8 cellular contexts compared by ENCODE assay signal in genomic region chr7:37921340-37921805, GRCh38. TPM values are rescaled to one million over a fixed set of nuclear protein-coding genes. Genes with fewer than 3 reads are reported as not detected.
DNase-seq lines count a peak whose midpoint lies in the region; ATAC-seq and TF ChIP-seq lines count a peak whose summit lies in the region.

No MANE protein-coding gene starts in this region.

- peak; percentile 67 for ATAC-seq in GM18511 (IDR thresholded peaks at IDR 0.05; ENCODE audit: unreplicated experiment)
- peak; percentile 50 for ATAC-seq in HG03108 (IDR thresholded peaks at IDR 0.05; ENCODE audit: unreplicated experiment)
- peak; percentile 77 for ATAC-seq in left lung

- H3K9me3 ChIP-seq in NT2/D1 (ENCODE audit: insufficient read depth, low read length) (0 out of 2 replicates have a peak, but pooled peaks cover 8% of the 10 kb centered on the region), left lung (peaks cover 0 to 15% of the 10 kb centered on the region in 2 donors), testis (no peaks in the 10 kb centered on the region)

- TF ChIP-seq CTCF in AG10803 (conservative IDR thresholded peaks at IDR 0.05; ENCODE audit: low read length) (peak; percentile 24), left lung (IDR thresholded peaks at IDR 0.05) (no peak), testis (IDR thresholded peaks at IDR 0.05) (no peak)

- H3K4me1 ChIP-seq in NT2/D1 (ENCODE audit: insufficient read depth, insufficient read length) (no peaks in the 10 kb centered on the region), left lung (peaks cover 0 to 26% of the 10 kb centered on the region in 2 donors), testis (no peaks in the 10 kb centered on the region)

- H3K27me3 ChIP-seq in NT2/D1 (ENCODE audit: insufficient read depth, insufficient read length) (peaks cover 41% of the 10 kb centered on the region), left lung (peaks cover 0 to 53% of the 10 kb centered on the region in 2 donors), testis (no peaks in the 10 kb centered on the region)

- peak overlapping the region; percentile 84 for H3K9ac ChIP-seq in NT2/D1 (ENCODE audit: insufficient read length, low read depth)

- TF ChIP-seq POLR2A in testis (IDR thresholded peaks at IDR 0.05) = no peak

- H3K27ac ChIP-seq in left lung (peak overlapping the region; percentile 90 to 92), testis (peak overlapping the region; percentile 86 to 91)

- intact Hi-C loops in left lung (cut with DNase I) (no loop called here), testis (cut with DNase I; ENCODE audit: low total_unique reads) (no loop called here)

- DNase-seq in AG10803 (ENCODE audit: low read depth) (peak; percentile 12), NT2/D1 (ENCODE audit: low read depth, low spot score) (peak; percentile 51), cerebellum (ENCODE audit: low spot score) (peak; percentile 56), left lung (peak in 1 of 2 donors; percentile 63), testis (peak; percentile 79), NK-92 (lab: John Stamatoyannopoulos, UW; ENCODE audit: unreplicated experiment) (no peak)

- H3K4me3 ChIP-seq in AG10803 (ENCODE audit: low read length) = peak overlapping the region; percentile 62
- H3K4me3 ChIP-seq in NT2/D1 (ENCODE audit: insufficient read length, low read depth) = peak overlapping the region; percentile 74
- H3K4me3 ChIP-seq in left lung = peak overlapping the region; percentile 57 to 62
- H3K4me3 ChIP-seq in testis = peak overlapping the region; percentile 80 to 88

- 0 to 1% methylated on average over 12 to 16 of the region's 17 CpGs for WGBS in testis, 2 donors

- H3K36me3 ChIP-seq in NT2/D1 (ENCODE audit: insufficient read depth, insufficient read length, low read length) (peaks cover 12% of the 10 kb centered on the region), left lung (no peaks in the 10 kb centered on the region), testis (ENCODE audit: low read depth, missing control alignments) (no peaks in the 10 kb centered on the region)

RNA-seq across cellular contexts. Expression of gene EPDR1, which starts 0.9 kb away (rescaled TPM):
- total RNA-seq in cerebellum (21.2 TPM), left lung (10 to 100 TPM; 71.8 to 84.8 TPM), testis (10 to 100 TPM; 30.4 to 34.8 TPM)
- polyA plus RNA-seq in testis (ENCODE audit: insufficient read depth, low read depth, low replicate concordance) = 33.9 TPM

RNA-seq across cellular contexts. Expression of gene SFRP4, which starts 4.8 kb away (rescaled TPM):
- total RNA-seq in cerebellum (2.2 TPM), left lung (10 to 100 TPM in 1 of 2 donors, 1 to 10 TPM in 1; 7.1 to 37.3 TPM), testis (10 to 100 TPM in 1 of 2 donors, 1 to 10 TPM in 1; 9.0 to 18.5 TPM)
- polyA plus RNA-seq in testis (ENCODE audit: insufficient read depth, low read depth, low replicate concordance) = 48.0 TPM
